In the genomic region with DNA sequence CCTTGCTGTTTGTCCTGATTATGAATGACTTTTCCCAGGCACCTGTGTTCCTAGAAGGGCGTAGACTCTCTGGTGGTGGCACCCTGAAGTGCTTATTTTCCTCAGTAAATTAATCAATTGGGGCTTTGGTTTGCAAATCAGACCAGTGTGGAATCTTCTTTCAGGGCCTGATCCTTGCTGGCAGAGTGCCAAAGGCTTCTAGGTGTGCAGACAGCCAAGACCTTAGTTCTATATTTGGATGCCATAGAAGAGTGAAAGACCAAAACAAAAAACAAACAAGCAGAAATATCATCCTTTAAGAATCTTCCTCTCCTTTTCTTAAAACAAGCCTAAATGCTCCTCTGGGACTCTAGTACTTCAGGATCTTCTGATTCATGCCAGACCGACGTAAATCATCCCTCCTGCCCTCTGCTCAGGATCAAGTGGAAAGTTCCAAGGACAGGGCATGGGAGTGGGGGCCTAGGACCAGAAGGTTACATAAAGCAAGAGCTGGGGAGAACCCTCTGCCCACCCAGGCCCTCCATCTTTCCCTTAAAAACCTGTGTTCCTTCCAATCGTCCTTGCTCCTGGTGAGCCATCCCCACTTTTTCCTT, we compare ENCODE assay signal across 20 cellular contexts.
A peak's percentile ranks its signal among the peaks of the same experiment; 100 is the strongest.
DNase-seq lines count a peak whose midpoint lies in the region; ATAC-seq and TF ChIP-seq lines count a peak whose summit lies in the region.
"Had no signal": no experiment of that assay in that cellular context is flagged by ENCODE, and none has a peak within 500 bp of the region (broad histone marks: within the 10 kb centered on the region; RNA-seq: fewer than 3 reads in every experiment).

No MANE protein-coding gene starts in this region.

- H3K27me3 ChIP-seq in iPS-20b (ENCODE audit: insufficient read depth, low read length) (no peaks in the 10 kb centered on the region), esophagus muscularis mucosa (no peaks in the 10 kb centered on the region), upper lobe of left lung (no peaks in the 10 kb centered on the region)
- H3K27me3 ChIP-seq: gastrocnemius medialis had no signal

- H3K36me3 Mint-ChIP-seq in type B pancreatic cell: no peaks in the 10 kb centered on the region

- no peaks in the 10 kb centered on the region for H3K9me3 Mint-ChIP-seq in type B pancreatic cell
- H3K9me3 Mint-ChIP-seq: activated CD4-positive, alpha-beta T cell treated with anti-CD3 and anti-CD28 coated beads, Interleukin-2, amount 10 ng/mL, durations not matched to agents 24 days and 14 days; CD4-positive, alpha-beta T cell had no signal

- ATAC-seq in HG03196 (IDR thresholded peaks at IDR 0.05; ENCODE audit: unreplicated experiment) (no peak), upper lobe of left lung (ENCODE audit: low FRiP score in 2 of 2) (no peak)
- ATAC-seq: left lobe of liver had no signal

- H3K27me3 Mint-ChIP-seq in type B pancreatic cell: no peaks in the 10 kb centered on the region
- H3K27me3 Mint-ChIP-seq: CD4-positive, alpha-beta T cell had no signal

- H3K4me1 Mint-ChIP-seq in type B pancreatic cell (ENCODE audit: unreplicated experiment): peaks cover 20% of the 10 kb centered on the region
- H3K4me1 Mint-ChIP-seq: activated CD4-positive, alpha-beta T cell treated with anti-CD3 and anti-CD28 coated beads, Interleukin-2, amount 10 ng/mL, durations not matched to agents 24 days and 14 days had no signal

- no peak overlapping the region for H3K27ac Mint-ChIP-seq in type B pancreatic cell
- H3K27ac Mint-ChIP-seq: activated CD4-positive, alpha-beta T cell treated with anti-CD3 and anti-CD28 coated beads, Interleukin-2, amount 10 ng/mL, durations not matched to agents 24 days and 14 days; CD4-positive, alpha-beta T cell had no signal

- peak overlapping the region; percentile 1; the same call in 1 of the 2 replicates for H3K9ac ChIP-seq in iPS-20b (ENCODE audit: low read depth, low read length)

- DNase-seq in activated CD8-positive, alpha-beta memory T cell treated with anti-CD3 and anti-CD28 coated beads, Interleukin-2, amount 50 U/mL, for 1 hour (ENCODE audit: extremely low read depth): peak; percentile 5
- DNase-seq in activated CD8-positive, alpha-beta memory T cell treated with anti-CD3 and anti-CD28 coated beads for 24 hours: no peak
- peak; percentile 68 for DNase-seq in NCI-H69 (lab: John Stamatoyannopoulos, UW)
- no peak for DNase-seq in type B pancreatic cell (ENCODE audit: extremely low spot score, unreplicated experiment)
- DNase-seq in esophagus muscularis mucosa (ENCODE audit: extremely low spot score): no peak
- DNase-seq in upper lobe of left lung: no peak
- DNase-seq: activated CD4-positive, alpha-beta T cell treated with anti-CD3 and anti-CD28 coated beads, Interleukin-2, amount 10 ng/mL, durations not matched to agents 24 days and 14 days; activated CD8-positive, alpha-beta memory T cell treated with anti-CD3 and anti-CD28 coated beads, Interleukin-2, amount 50 U/mL, for 4 hours; activated effector memory CD4-positive, alpha-beta T cell treated with Interleukin-2 at 50 U/mL for 16 hours; amniotic stem cell; CD4-positive, alpha-beta T cell; central memory CD4-positive, alpha-beta T cell; Karpas-422; midbrain; NCI-H1092 treated with DMSO at 0.1 percent for 48 hours; stimulated activated CD4-positive, alpha-beta T cell treated with anti-CD3 and anti-CD28 coated beads, Interleukin-4, amount 100 ng/mL, for 24 hours had no signal

- TF ChIP-seq EP300 in esophagus muscularis mucosa (IDR thresholded peaks at IDR 0.05): no peak
- TF ChIP-seq EP300 in upper lobe of left lung (IDR thresholded peaks at IDR 0.05): no peak

- no peak overlapping the region for H3K27ac ChIP-seq in iPS-20b (ENCODE audit: low read length)
- H3K27ac ChIP-seq in esophagus muscularis mucosa (replicated peaks in 1 of 4): no peak overlapping the region
- H3K27ac ChIP-seq in upper lobe of left lung: no peak overlapping the region

- TF ChIP-seq POLR2A in esophagus muscularis mucosa (IDR thresholded peaks at IDR 0.05; ENCODE audit: low read depth): no peak
- TF ChIP-seq POLR2A in upper lobe of left lung (IDR thresholded peaks at IDR 0.05): no peak

- H3K36me3 ChIP-seq in iPS-20b (ENCODE audit: insufficient read depth, low read depth, low read length) (no peaks in the 10 kb centered on the region), esophagus muscularis mucosa (no peaks in the 10 kb centered on the region), upper lobe of left lung (no peaks in the 10 kb centered on the region)
- H3K36me3 ChIP-seq: gastrocnemius medialis had no signal

- TF ChIP-seq CTCF in type B pancreatic cell (conservative IDR thresholded peaks at IDR 0.05) (no peak), esophagus muscularis mucosa (IDR thresholded peaks at IDR 0.05) (no peak), upper lobe of left lung (IDR thresholded peaks at IDR 0.05) (no peak)

- H3K4me1 ChIP-seq in iPS-20b (ENCODE audit: insufficient read depth, low read length) (peaks cover 40% of the 10 kb centered on the region), esophagus muscularis mucosa (no peaks in the 10 kb centered on the region), upper lobe of left lung (no peaks in the 10 kb centered on the region)

- no peaks in the 10 kb centered on the region for H3K9me3 ChIP-seq in iPS-20b (ENCODE audit: insufficient read depth, low read depth, low read length)
- H3K9me3 ChIP-seq in esophagus muscularis mucosa: no peaks in the 10 kb centered on the region
- no peaks in the 10 kb centered on the region for H3K9me3 ChIP-seq in upper lobe of left lung
- H3K9me3 ChIP-seq: gastrocnemius medialis had no signal

- 86% methylated on average over 4 of the region's 4 CpGs for WGBS in esophagus muscularis mucosa
- 94% methylated on average over 4 of the region's 4 CpGs for WGBS in upper lobe of left lung, 2 donors

- H3K4me3 ChIP-seq in iPS-20b (ENCODE audit: low read length): no peak overlapping the region
- H3K4me3 ChIP-seq in esophagus muscularis mucosa: no peak overlapping the region
- H3K4me3 ChIP-seq in upper lobe of left lung: no peak overlapping the region
- H3K4me3 ChIP-seq: gastrocnemius medialis had no signal

- intact Hi-C loops in esophagus muscularis mucosa (cut with DNase I): no loop called here

- peak overlapping the region; percentile 4 for H3K4me3 Mint-ChIP-seq in type B pancreatic cell
- H3K4me3 Mint-ChIP-seq: activated CD4-positive, alpha-beta T cell treated with anti-CD3 and anti-CD28 coated beads, Interleukin-2, amount 10 ng/mL, durations not matched to agents 24 days and 14 days; CD4-positive, alpha-beta T cell had no signal

Comparison
In these comparisons a context has a peak if more than half of its experiments do, and no peak if none do; other contexts are left out.
1. DNase-seq: peak in activated CD8-positive, alpha-beta memory T cell treated with anti-CD3 and anti-CD28 coated beads, Interleukin-2, amount 50 U/mL, for 1 hour (single experiment) and NCI-H69 (single experiment); none in activated CD8-positive, alpha-beta memory T cell treated with anti-CD3 and anti-CD28 coated beads for 24 hours (single experiment), type B pancreatic cell (single experiment), esophagus muscularis mucosa (single experiment) and upper lobe of left lung (0 of 2).